Comparison of ENCODE assay signal across 9 cellular contexts in genomic region chr10:132964707-132965410, GRCh38. TPM values are rescaled to one million over a fixed set of nuclear protein-coding genes. Genes with fewer than 3 reads are reported as not detected.
DNase-seq lines count a peak whose midpoint lies in the region; ATAC-seq, FAIRE-seq and TF ChIP-seq lines count a peak whose summit lies in the region.
"Not testable (repeated sequence)": the region's sequence is repeated elsewhere in the genome, so short reads cannot be mapped to it uniquely, and the experiment has no call there.
"Had no signal": no experiment of that assay in that cellular context is flagged by ENCODE, and none has a peak within 500 bp of the region (broad histone marks: within the 10 kb centered on the region; RNA-seq: fewer than 3 reads in every experiment).

No MANE protein-coding gene starts in this region.

- not testable (repeated sequence) for H3K79me1 ChIP-seq in neuronal stem cell (ENCODE audit: low read depth, low read length)

- peak overlapping the region; percentile 58 for H3K23ac ChIP-seq in neuronal stem cell (ENCODE audit: low read depth, low read length, poor library complexity)

- H2AK5ac ChIP-seq in neuronal stem cell (ENCODE audit: low read depth, low read length) = peak overlapping the region; percentile 20

- H2AFZ ChIP-seq in keratinocyte (ENCODE audit: control insufficient read depth, low read length) = peak overlapping the region; percentile 4
- not testable (repeated sequence) for H2AFZ ChIP-seq in neuronal stem cell (ENCODE audit: low read length)

- no CpG with 5 or more reads among the region's 43 CpGs for WGBS in neuronal stem cell (ENCODE audit: extremely low coverage in 2 of 2, insufficient read length in 2 of 2, insufficient replicate concordance in 1 of 2), 2 donors

- not testable (repeated sequence) for H2BK5ac ChIP-seq in neuronal stem cell (ENCODE audit: low read length)

- DNase-seq in activated CD4-positive, alpha-beta T cell treated with anti-CD3 and anti-CD28 coated beads for 36 hours = peak; percentile 53
- peak; percentile 17 for DNase-seq in activated naive CD8-positive, alpha-beta T cell treated with anti-CD3 and anti-CD28 coated beads, Interleukin-2, amount 50 U/mL, for 24 hours
- not testable (repeated sequence) for DNase-seq in keratinocyte (ENCODE audit: low read depth, low spot score); neuronal stem cell (ENCODE audit: low spot score)
- peak; percentile 22 for DNase-seq in stimulated activated CD4-positive, alpha-beta T cell treated with anti-CD3 and anti-CD28 coated beads, Interleukin-1b, Interleukin-23, amount 100 ng/mL, for 48 hours
- DNase-seq in tibial artery = peak; percentile 14 to 53

- not testable (repeated sequence) for H3K4me3 Mint-ChIP-seq in activated CD4-positive, alpha-beta T cell treated with anti-CD3 and anti-CD28 coated beads for 36 hours; activated naive CD8-positive, alpha-beta T cell treated with anti-CD3 and anti-CD28 coated beads, Interleukin-2, amount 50 U/mL, for 24 hours

- H3K9me1 ChIP-seq in keratinocyte (ENCODE audit: control insufficient read depth, extremely low read depth, insufficient read depth, low read length) = not testable (repeated sequence)

- not testable (repeated sequence) for H4K8ac ChIP-seq in neuronal stem cell (ENCODE audit: low read depth, low read length)

- H3K27ac Mint-ChIP-seq in activated CD4-positive, alpha-beta T cell treated with anti-CD3 and anti-CD28 coated beads for 36 hours; activated naive CD8-positive, alpha-beta T cell treated with anti-CD3 and anti-CD28 coated beads, Interleukin-2, amount 50 U/mL, for 24 hours: not testable (repeated sequence)

- TF ChIP-seq CTCF in keratinocyte (optimal IDR thresholded peaks at IDR 0.05 in 1 of 3, IDR thresholded peaks at IDR 0.05 in 1 of 3, conservative IDR thresholded peaks at IDR 0.05 in 1 of 3; ENCODE audit: extremely low read depth in 1 of 3, insufficient read depth in 2 of 3, low read length in 3 of 3); tibial artery (IDR thresholded peaks at IDR 0.05): not testable (repeated sequence)

- not testable (repeated sequence) for H4K20me1 ChIP-seq in keratinocyte (ENCODE audit: control insufficient read depth, extremely low read depth, insufficient read depth, low read length)

- not testable (repeated sequence) for H3K36me3 ChIP-seq in keratinocyte (ENCODE audit: control insufficient read depth in 2 of 2, extremely low read depth in 1 of 2, insufficient read depth in 2 of 2, low read length in 2 of 2); neuronal stem cell (replicated peaks in 1 of 2; ENCODE audit: control insufficient read depth in 2 of 2, insufficient read depth in 2 of 2, low read length in 2 of 2); tibial artery

- dilution Hi-C loops in keratinocyte (cut with MboI; ENCODE audit: extremely low pct_ligation_motif_present, low sequenced_read_pairs) = not testable (repeated sequence)

- ATAC-seq in activated CD4-positive, alpha-beta T cell treated with anti-CD3 and anti-CD28 coated beads for 36 hours = peak; percentile 13
- not testable (repeated sequence) for ATAC-seq in activated naive CD8-positive, alpha-beta T cell treated with anti-CD3 and anti-CD28 coated beads, Interleukin-2, amount 50 U/mL, for 24 hours
- peak; percentile 60 for ATAC-seq in esophagus mucosa

- H3K14ac ChIP-seq in neuronal stem cell (ENCODE audit: low read length) = not testable (repeated sequence)

- CTCF ChIA-PET in activated CD4-positive, alpha-beta T cell treated with anti-CD3 and anti-CD28 coated beads for 36 hours (lab: Charles Lee) = interaction anchor here (1.4 kb wide), 1 partner anchor 25 kb away, joined by 5 read pairs; no protein-coding TSS in a partner anchor

- not testable (repeated sequence) for H2BK15ac ChIP-seq in neuronal stem cell (ENCODE audit: low read length)

- H3K27me3 Mint-ChIP-seq in activated CD4-positive, alpha-beta T cell treated with anti-CD3 and anti-CD28 coated beads for 36 hours = peaks cover 39% of the 10 kb centered on the region
- H3K27me3 Mint-ChIP-seq in activated naive CD8-positive, alpha-beta T cell treated with anti-CD3 and anti-CD28 coated beads, Interleukin-2, amount 50 U/mL, for 24 hours = peaks cover 37% of the 10 kb centered on the region

- H3K4me1 ChIP-seq in keratinocyte (ENCODE audit: control insufficient read depth, extremely low read depth, insufficient read depth, low read length) = peaks cover 11% of the 10 kb centered on the region
- not testable (repeated sequence) for H3K4me1 ChIP-seq in neuronal stem cell (ENCODE audit: control insufficient read depth in 2 of 2, insufficient read depth in 1 of 2, low read depth in 1 of 2, low read length in 2 of 2); tibial artery

- not testable (repeated sequence) for H2BK12ac ChIP-seq in neuronal stem cell (ENCODE audit: low read length)

- not testable (repeated sequence) for H3K79me2 ChIP-seq in keratinocyte (ENCODE audit: control insufficient read depth, insufficient read depth, low read length)

- H3K4ac ChIP-seq in neuronal stem cell (ENCODE audit: low read length) = not testable (repeated sequence)

- H3K9me3 ChIP-seq in keratinocyte (ENCODE audit: control insufficient read depth, low read depth, low read length); neuronal stem cell (replicated peaks in 1 of 2; ENCODE audit: control insufficient read depth in 2 of 2, insufficient read depth in 1 of 2, low read depth in 1 of 2, low read length in 2 of 2); tibial artery: not testable (repeated sequence)

- H3K9ac ChIP-seq in keratinocyte (ENCODE audit: control insufficient read depth, extremely low read depth, insufficient read depth, low read length) = peak overlapping the region; percentile 56
- not testable (repeated sequence) for H3K9ac ChIP-seq in neuronal stem cell (ENCODE audit: low read depth, low read length, poor library complexity)

- H3K4me3 ChIP-seq in GM08714 (ENCODE audit: low read length) (peak overlapping the region; percentile 19; the same call in 1 of the 2 replicates), keratinocyte (ENCODE audit: control insufficient read depth in 2 of 3, extremely low read depth in 1 of 3, insufficient read depth in 2 of 3, low read depth in 1 of 3, low read length in 3 of 3) (peak overlapping the region; percentile 23 to 61 (median 26)), neuronal stem cell (ENCODE audit: low read length in 2 of 2) (peak overlapping the region in 1 of 2 donors; percentile 57), tibial artery (peak overlapping the region in 1 of 2 donors; percentile 6)

- not testable (repeated sequence) for H3K4me2 ChIP-seq in keratinocyte (ENCODE audit: control insufficient read depth, extremely low read depth, insufficient read depth, low read depth, low read length); neuronal stem cell (ENCODE audit: insufficient read depth, low read length, poor library complexity, severe bottlenecking)

- not testable (repeated sequence) for H3K9me3 Mint-ChIP-seq in activated CD4-positive, alpha-beta T cell treated with anti-CD3 and anti-CD28 coated beads for 36 hours (ENCODE audit: low read depth); activated naive CD8-positive, alpha-beta T cell treated with anti-CD3 and anti-CD28 coated beads, Interleukin-2, amount 50 U/mL, for 24 hours

- not testable (repeated sequence) for FAIRE-seq in keratinocyte (lab: Jason Lieb, UNC)

- H3K27me3 ChIP-seq in keratinocyte (ENCODE audit: control insufficient read depth, extremely low read depth, insufficient read depth, low read length) = not testable (repeated sequence)
- peaks cover 0 to 43% (median 4%) of the 10 kb centered on the region in 3 experiments for H3K27me3 ChIP-seq in neuronal stem cell (ENCODE audit: control insufficient read depth in 3 of 3, insufficient read depth in 3 of 3, low read depth in 1 of 3, low read length in 3 of 3)
- peaks cover 0 to 16% of the 10 kb centered on the region in 2 donors for H3K27me3 ChIP-seq in tibial artery

- not testable (repeated sequence) for H2BK120ac ChIP-seq in neuronal stem cell (ENCODE audit: low read depth, low read length)

- peak overlapping the region; percentile 14 for H3K27ac ChIP-seq in keratinocyte (ENCODE audit: control insufficient read depth, insufficient read depth, low read length)
- H3K27ac ChIP-seq in neuronal stem cell (replicated peaks; ENCODE audit: low read length); tibial artery: not testable (repeated sequence)

- POLR2A ChIA-PET in activated CD4-positive, alpha-beta T cell treated with anti-CD3 and anti-CD28 coated beads for 36 hours (lab: Charles Lee) = not testable (repeated sequence)

- not testable (repeated sequence) for H3K18ac ChIP-seq in neuronal stem cell (ENCODE audit: low read length)

- H3K36me3 Mint-ChIP-seq in activated CD4-positive, alpha-beta T cell treated with anti-CD3 and anti-CD28 coated beads for 36 hours (ENCODE audit: low read depth); activated naive CD8-positive, alpha-beta T cell treated with anti-CD3 and anti-CD28 coated beads, Interleukin-2, amount 50 U/mL, for 24 hours (ENCODE audit: low read depth): not testable (repeated sequence)

- intact Hi-C loops in activated CD4-positive, alpha-beta T cell treated with anti-CD3 and anti-CD28 coated beads for 36 hours (cut with DNase I, micrococcal nuclease) = loop anchor here in 1 of 2 experiments (5.0 to 10.0 kb wide), 4 partner anchors 388 to 660 kb away; partner anchors contain the start of genes MTG1 and STK32C
- intact Hi-C loops in tibial artery (cut with DNase I; ENCODE audit: low total_unique reads) = not testable (repeated sequence)

- H3K4me1 Mint-ChIP-seq in activated CD4-positive, alpha-beta T cell treated with anti-CD3 and anti-CD28 coated beads for 36 hours = peaks cover 26% of the 10 kb centered on the region
- peaks cover 29% of the 10 kb centered on the region for H3K4me1 Mint-ChIP-seq in activated naive CD8-positive, alpha-beta T cell treated with anti-CD3 and anti-CD28 coated beads, Interleukin-2, amount 50 U/mL, for 24 hours

- H4K91ac ChIP-seq in neuronal stem cell (ENCODE audit: low read depth, low read length, poor library complexity) = not testable (repeated sequence)

RNA-seq across cellular contexts. Expression of gene CFAP46, which starts 22.5 kb away (rescaled TPM):
- total RNA-seq in activated CD4-positive, alpha-beta T cell treated with anti-CD3 and anti-CD28 coated beads for 36 hours = under 1 TPM; 0.16 to 0.21 TPM
- 0.64 TPM for total RNA-seq in esophagus mucosa
- polyA plus RNA-seq in keratinocyte = 0.55 to 1.00 TPM (median 0.94 TPM) in 3 replicates
- 0.24 TPM for polyA plus RNA-seq in keratinocyte (2011; ENCODE audit: low read depth)
- 0.78 and 0.83 TPM in 2 replicates for polyA plus RNA-seq in keratinocyte (2011; cell fraction: cytosol; rRNA removed)
- polyA plus RNA-seq in keratinocyte (2011; cell fraction: nucleus; rRNA removed) = 0.89 and 1.4 TPM in 2 replicates
- polyA plus RNA-seq in keratinocyte (2012; ENCODE audit: low replicate concordance) = 0.16 and 1.0 TPM in 2 replicates
- polyA minus RNA-seq in keratinocyte = 0.54 TPM in 1 of 3 replicates, not detected in the others
- not detected for polyA minus RNA-seq in keratinocyte (2011; cell fraction: cytosol; rRNA and poly(A)+ RNA removed)
- 0.63 and 0.70 TPM in 2 replicates for polyA minus RNA-seq in keratinocyte (2011; cell fraction: nucleus; rRNA and poly(A)+ RNA removed)
- 1.5 TPM for polyA plus RNA-seq in neuronal stem cell (2013, experiment 1 of 2)
- 1.4 TPM for polyA plus RNA-seq in neuronal stem cell (2013, experiment 2 of 2)
- polyA plus RNA-seq: aorta had no signal
